13 cellular contexts compared by ENCODE assay signal in the genomic region with DNA sequence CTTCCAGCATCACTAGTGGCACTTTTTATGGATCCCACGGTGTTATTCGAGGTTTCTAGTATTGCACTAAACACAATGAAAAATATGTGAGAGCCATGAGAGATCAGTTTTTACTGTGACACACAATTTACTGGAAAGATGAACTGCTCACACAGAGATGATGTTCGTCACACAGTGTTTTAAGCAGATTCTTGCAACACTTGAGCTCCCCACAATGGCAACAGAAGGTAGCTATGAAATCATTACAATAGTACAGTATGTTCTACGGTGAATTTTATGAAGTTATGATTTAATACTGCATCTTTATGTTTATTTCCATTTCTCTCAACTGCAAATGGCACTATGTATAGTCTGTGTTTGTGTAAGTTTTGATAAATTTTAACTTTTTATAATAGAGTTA. TPM values are rescaled to one million over a fixed set of nuclear protein-coding genes. Genes with fewer than 3 reads are reported as not detected.
DNase-seq lines count a peak whose midpoint lies in the region; ATAC-seq and TF ChIP-seq lines count a peak whose summit lies in the region.
"Had no signal": no experiment of that assay in that cellular context is flagged by ENCODE, and none has a peak within 500 bp of the region (broad histone marks: within the 10 kb centered on the region; RNA-seq: fewer than 3 reads in every experiment).

No MANE protein-coding gene starts in this region.

- no peak overlapping the region for H3K4me3 Mint-ChIP-seq in HFFc6
- H3K4me3 Mint-ChIP-seq: T-helper 2 cell treated with Interferon-gamma antibody and Interleukin-4, amounts not matched to agents 5 μg/mL and 100 μg/mL, for 36 hours had no signal

- no peaks in the 10 kb centered on the region for H3K4me1 ChIP-seq in HEK293 (ENCODE audit: control insufficient read depth, insufficient read depth, low read length)
- H3K4me1 ChIP-seq: BE2C had no signal

- H3K4me3 ChIP-seq in HEK293 (ENCODE audit: low read depth, low read length) (no peak overlapping the region), foreskin fibroblast (ENCODE audit: low read depth in 1 of 2, low read length in 2 of 2) (no peak overlapping the region)

- H3K27ac ChIP-seq in HEK293 (ENCODE audit: extremely low read depth, low read depth, low read length) (no peak overlapping the region), VCaP (no peak overlapping the region)

- POLR2A ChIA-PET in HEK293 (lab: Yijun Ruan, JAX) = no interaction called here

- CTCF ChIA-PET in HEK293 (lab: Yijun Ruan, JAX) = interaction anchor here (0.7 to 1.8 kb wide), 5 partner anchors 34 to 1908 kb away, joined by 3 to 5 read pairs (median 4); partner anchors contain the start of gene TCTN3

- peaks cover 4% of the 10 kb centered on the region for H3K27me3 Mint-ChIP-seq in HFFc6 (ENCODE audit: insufficient read depth)

- no peaks in the 10 kb centered on the region for H3K4me1 Mint-ChIP-seq in HFFc6 (ENCODE audit: low read depth)

- H3K27ac Mint-ChIP-seq in HFFc6 = no peak overlapping the region
- no peak overlapping the region for H3K27ac Mint-ChIP-seq in activated naive CD4-positive, alpha-beta T cell treated with anti-CD3 and anti-CD28 coated beads, Interleukin-2, amount 50 U/mL, for 72 hours
- H3K27ac Mint-ChIP-seq: T-helper 2 cell treated with Interferon-gamma antibody and Interleukin-4, amounts not matched to agents 5 μg/mL and 100 μg/mL, for 36 hours had no signal

- peaks cover 4% of the 10 kb centered on the region; the same call in 1 of the 2 replicates for H3K36me3 Mint-ChIP-seq in HFFc6 (ENCODE audit: low read depth)
- peaks cover 0 to 11% of the 10 kb centered on the region in 2 donors for H3K36me3 Mint-ChIP-seq in activated naive CD4-positive, alpha-beta T cell treated with anti-CD3 and anti-CD28 coated beads, Interleukin-2, amount 50 U/mL, for 72 hours

- no peaks in the 10 kb centered on the region for H3K9me3 ChIP-seq in HEK293 (ENCODE audit: control insufficient read depth, insufficient read depth, low read depth, low read length)
- H3K9me3 ChIP-seq: BE2C had no signal

- TF ChIP-seq CTCF in HEK293 (tag by site-specific recombination; IDR thresholded peaks at IDR 0.05) (no peak), VCaP (conservative IDR thresholded peaks at IDR 0.05) (peak; percentile 56), foreskin fibroblast (IDR thresholded peaks at IDR 0.05; ENCODE audit: low read depth, low read length) (no peak), HFFc6 (IDR thresholded peaks at IDR 0.05) (no peak)

- no peak for ATAC-seq in activated naive CD4-positive, alpha-beta T cell treated with anti-CD3 and anti-CD28 coated beads, Interleukin-2, amount 50 U/mL, for 72 hours
- ATAC-seq in HG03025 (IDR thresholded peaks at IDR 0.05; ENCODE audit: low FRiP score, unreplicated experiment) = no peak

- no peaks in the 10 kb centered on the region for H3K36me3 ChIP-seq in HEK293 (ENCODE audit: control insufficient read depth in 2 of 2, insufficient read depth in 1 of 2, low read length in 2 of 2)
- H3K36me3 ChIP-seq: BE2C had no signal

- DNase-seq in Ammon's horn (ENCODE audit: low spot score) = peak; percentile 37
- DNase-seq in foreskin fibroblast = peak; percentile 7 to 34
- no peak for DNase-seq in HFFc6
- DNase-seq in NCI-H187 treated with DMSO at 0.1 percent for 48 hours (lab: John Stamatoyannopoulos, UW) = no peak
- DNase-seq in activated naive CD4-positive, alpha-beta T cell treated with anti-CD3 and anti-CD28 coated beads, Interleukin-2, amount 50 U/mL, for 72 hours (ENCODE audit: low spot score in 2 of 2) = no peak
- DNase-seq: BE2C; central memory CD4-positive, alpha-beta T cell; DMS79 treated with DMSO at 0.1 percent for 48 hours; NCI-H187 had no signal

- peaks cover 15% of the 10 kb centered on the region for H3K9me3 Mint-ChIP-seq in HFFc6
- peaks cover 10% of the 10 kb centered on the region in 2 donors for H3K9me3 Mint-ChIP-seq in activated naive CD4-positive, alpha-beta T cell treated with anti-CD3 and anti-CD28 coated beads, Interleukin-2, amount 50 U/mL, for 72 hours

TF ChIP-seq in HEK293, 187 proteins besides CTCF, POLR2A, EP300 and RAD21:
- TF ChIP-seq ZNF654 (tag by site-specific recombination; IDR thresholded peaks at IDR 0.05; ENCODE audit: low read depth) (peak; percentile 13; the same call in 1 of the 2 replicates), FEZF1 (tag by site-specific recombination; IDR thresholded peaks at IDR 0.05) (no peak)

RNA-seq across cellular contexts. Expression of gene ENTPD1, which starts 27.4 kb away (rescaled TPM):
- not detected for total RNA-seq in HFFc6 (2021; fragmentation: NEBNext Ultra II Directional; extraction: Animal tissue kit (Norgen Biotek cat#: 25700))
- 1 to 10 TPM; 1.4 to 2.1 TPM for total RNA-seq in activated naive CD4-positive, alpha-beta T cell treated with anti-CD3 and anti-CD28 coated beads, Interleukin-2, amount 50 U/mL, for 72 hours

RNA-seq across cellular contexts. Expression of gene TCTN3, which starts 34.8 kb away (rescaled TPM):
- total RNA-seq in HFFc6 (2021; fragmentation: NEBNext Ultra II Directional; extraction: Animal tissue kit (Norgen Biotek cat#: 25700)) = 10 to 100 TPM; 52.9 to 70.9 (median 61.6) TPM
- 10 to 100 TPM; 12.2 to 22.2 TPM for total RNA-seq in activated naive CD4-positive, alpha-beta T cell treated with anti-CD3 and anti-CD28 coated beads, Interleukin-2, amount 50 U/mL, for 72 hours

Comparison
In these comparisons a context has a peak if more than half of its experiments do, and no peak if none do; other contexts are left out.
1. DNase-seq: peak in Ammon's horn (single experiment) and foreskin fibroblast (2 of 2); none in HFFc6 (single experiment), NCI-H187 treated with DMSO at 0.1 percent for 48 hours (single experiment) and activated naive CD4-positive, alpha-beta T cell treated with anti-CD3 and anti-CD28 coated beads, Interleukin-2, amount 50 U/mL, for 72 hours (0 of 2).